15 cellular contexts compared by ENCODE assay signal in genomic region chr7:22765609-22766008, GRCh38.
DNase-seq lines count a peak whose midpoint lies in the region; ATAC-seq lines count a peak whose summit lies in the region.
"Had no signal": no experiment of that assay in that cellular context is flagged by ENCODE, and none has a peak within 500 bp of the region (broad histone marks: within the 10 kb centered on the region; RNA-seq: fewer than 3 reads in every experiment).

No MANE protein-coding gene starts in this region.

- H3K36me3 Mint-ChIP-seq in stimulated activated memory B cell treated with anti-CD40 and anti-IgM and Interleukin-4, amounts not matched to agents 10 μg/mL and 1 μg/mL and 100 μg/mL, for 72 hours: no peaks in the 10 kb centered on the region
- H3K36me3 Mint-ChIP-seq: stimulated activated effector memory CD8-positive, alpha-beta T cell treated with anti-CD3 and anti-CD28 coated beads, Interleukin-12 subunit alpha, Interleukin-12 subunit beta, amount 100 ng/mL, for 72 hours had no signal

- H3K4me1 Mint-ChIP-seq in stimulated activated memory B cell treated with anti-CD40 and anti-IgM and Interleukin-4, amounts not matched to agents 10 μg/mL and 1 μg/mL and 100 μg/mL, for 72 hours: peaks cover 16% of the 10 kb centered on the region
- H3K4me1 Mint-ChIP-seq: stimulated activated effector memory CD8-positive, alpha-beta T cell treated with anti-CD3 and anti-CD28 coated beads, Interleukin-12 subunit alpha, Interleukin-12 subunit beta, amount 100 ng/mL, for 72 hours had no signal

- H3K9me3 Mint-ChIP-seq in stimulated activated memory B cell treated with anti-CD40 and anti-IgM and Interleukin-4, amounts not matched to agents 10 μg/mL and 1 μg/mL and 100 μg/mL, for 72 hours: no peaks in the 10 kb centered on the region
- H3K9me3 Mint-ChIP-seq: stimulated activated effector memory CD8-positive, alpha-beta T cell treated with anti-CD3 and anti-CD28 coated beads, Interleukin-12 subunit alpha, Interleukin-12 subunit beta, amount 100 ng/mL, for 72 hours had no signal

- no peak overlapping the region for H3K4me3 Mint-ChIP-seq in stimulated activated memory B cell treated with anti-CD40 and anti-IgM and Interleukin-4, amounts not matched to agents 10 μg/mL and 1 μg/mL and 100 μg/mL, for 72 hours
- H3K4me3 Mint-ChIP-seq: stimulated activated effector memory CD8-positive, alpha-beta T cell treated with anti-CD3 and anti-CD28 coated beads, Interleukin-12 subunit alpha, Interleukin-12 subunit beta, amount 100 ng/mL, for 72 hours had no signal

- intact Hi-C loops in head of caudate nucleus (cut with DNase I): no loop called here

- peak overlapping the region; percentile 27 for H3K27ac Mint-ChIP-seq in stimulated activated memory B cell treated with anti-CD40 and anti-IgM and Interleukin-4, amounts not matched to agents 10 μg/mL and 1 μg/mL and 100 μg/mL, for 72 hours
- H3K27ac Mint-ChIP-seq: stimulated activated effector memory CD8-positive, alpha-beta T cell treated with anti-CD3 and anti-CD28 coated beads, Interleukin-12 subunit alpha, Interleukin-12 subunit beta, amount 100 ng/mL, for 72 hours had no signal

- ATAC-seq in HG02623 (IDR thresholded peaks at IDR 0.05; ENCODE audit: unreplicated experiment) (peak; percentile 82), HG03457 (IDR thresholded peaks at IDR 0.05; ENCODE audit: unreplicated experiment) (peak; percentile 67)
- peak; percentile 69 for ATAC-seq in stimulated activated memory B cell treated with anti-CD40 and anti-IgM and Interleukin-4, amounts not matched to agents 10 μg/mL and 1 μg/mL and 100 μg/mL, for 72 hours
- ATAC-seq: stimulated activated effector memory CD8-positive, alpha-beta T cell treated with anti-CD3 and anti-CD28 coated beads, Interleukin-12 subunit alpha, Interleukin-12 subunit beta, amount 100 ng/mL, for 72 hours had no signal

- DNase-seq in NOMO-1 (lab: John Stamatoyannopoulos, UW; ENCODE audit: unreplicated experiment in 2 of 2) (peak; percentile 8 to 69), NOMO-1 treated with dmso at 0.1 percent for 144 hours (lab: John Stamatoyannopoulos, UW; ENCODE audit: unreplicated experiment) (no peak), NCI-H510A (lab: John Stamatoyannopoulos, UW) (no peak), kidney tubule cell (ENCODE audit: low spot score) (no peak), head of caudate nucleus (no peak)
- DNase-seq: adrenal gland, glutamatergic neuron, left ventricle myocardium inferior, MG63, occipital lobe, T-helper 2 cell had no signal

- H3K27me3 Mint-ChIP-seq in stimulated activated memory B cell treated with anti-CD40 and anti-IgM and Interleukin-4, amounts not matched to agents 10 μg/mL and 1 μg/mL and 100 μg/mL, for 72 hours: peaks cover 4% of the 10 kb centered on the region

Comparison
In these comparisons a context has a peak if more than half of its experiments do, and no peak if none do; other contexts are left out.
1. DNase-seq: peak in NOMO-1 (2 of 2); none in NOMO-1 treated with dmso at 0.1 percent for 144 hours (single experiment), NCI-H510A (single experiment), kidney tubule cell (single experiment) and head of caudate nucleus (0 of 42).
2. Peak in every context shown above with its lines, with median percentiles within 50 percentile points of each other: ATAC-seq.